In genomic region chr12:65879878-65880277, GRCh38 we compare ENCODE assay signal across 13 cellular contexts. TPM values are rescaled to one million over a fixed set of nuclear protein-coding genes. Genes with fewer than 3 reads are reported as not detected.
DNase-seq lines count a peak whose midpoint lies in the region; FAIRE-seq and TF ChIP-seq lines count a peak whose summit lies in the region.
"Had no signal": no experiment of that assay in that cellular context is flagged by ENCODE, and none has a peak within 500 bp of the region (broad histone marks: within the 10 kb centered on the region; RNA-seq: fewer than 3 reads in every experiment).

No MANE protein-coding gene starts in this region.

- peaks cover 50% of the 10 kb centered on the region for H3K4me1 ChIP-seq in HEK293 (ENCODE audit: control insufficient read depth, insufficient read depth, low read length)
- H3K4me1 ChIP-seq in spleen = peaks cover 5 to 30% (median 15%) of the 10 kb centered on the region in 6 donors

- POLR2A ChIA-PET in HEK293 (lab: Yijun Ruan, JAX) = no interaction called here

- DNase-seq in foreskin fibroblast (peak; percentile 74 to 82), type B pancreatic cell (ENCODE audit: extremely low spot score, unreplicated experiment) (no peak), ureter (ENCODE audit: low spot score) (no peak), KG1 (lab: John Stamatoyannopoulos, UW) (no peak), spleen (no peak)
- DNase-seq: activated B cell treated with CpG ODN at 0.5 μM for 24 hours; NCI-H1694; Peyer's patch; stimulated activated CD4-positive, alpha-beta T cell treated with anti-CD3 and anti-CD28 coated beads, Interleukin-15, amount 100 ng/mL, for 24 hours; stimulated activated naive CD8-positive, alpha-beta T cell treated with anti-CD3 and anti-CD28 coated beads, Interleukin-15, Interleukin-2, amounts not matched to agents 100 U/mL and 50 U/mL, for 24 hours had no signal

- peaks cover 4% of the 10 kb centered on the region for H3K36me3 Mint-ChIP-seq in type B pancreatic cell

- H3K9me3 ChIP-seq in HEK293 (ENCODE audit: control insufficient read depth, insufficient read depth, low read depth, low read length) = no peaks in the 10 kb centered on the region
- H3K9me3 ChIP-seq in spleen = no peaks in the 10 kb centered on the region
- H3K9me3 ChIP-seq: Peyer's patch had no signal

- WGBS in spleen, 5 donors = 18 to 25% (median 18%) methylated on average over 3 of the region's 3 CpGs

- CTCF ChIA-PET in HEK293 (lab: Yijun Ruan, JAX) = interaction anchor here (0.5 to 0.6 kb wide), 2 partner anchors 18 to 350 kb away, joined by 3 read pairs; no protein-coding TSS in a partner anchor

- H3K4me3 Mint-ChIP-seq in type B pancreatic cell = peak overlapping the region; percentile 66
- H3K4me3 Mint-ChIP-seq: activated B cell treated with CpG ODN at 0.5 μM for 24 hours; activated T-helper 1 cell treated with anti-CD3 and anti-CD28 coated beads, Interleukin-12 subunit alpha, Interleukin-12 subunit beta, Interleukin-2, Interleukin-4 antibody, amounts not matched to agents 30 ng/mL and 10 ng/mL and 1 ng/mL, durations not matched to agents 14 hours and 24 hours and 36 hours had no signal

- no peak for TF ChIP-seq CTCF in HEK293 (tag by site-specific recombination; IDR thresholded peaks at IDR 0.05)
- no peak for TF ChIP-seq CTCF in foreskin fibroblast (IDR thresholded peaks at IDR 0.05; ENCODE audit: low read depth, low read length)
- TF ChIP-seq CTCF in type B pancreatic cell (conservative IDR thresholded peaks at IDR 0.05) = no peak
- no peak for TF ChIP-seq CTCF in spleen (IDR thresholded peaks at IDR 0.05 in 8 of 11, conservative IDR thresholded peaks at IDR 0.05 in 3 of 11)

- intact Hi-C loops in spleen (cut with DNase I; ENCODE audit: low total_unique reads) = no loop called here

- TF ChIP-seq POLR2A in spleen (IDR thresholded peaks at IDR 0.05) = no peak

- H3K4me1 Mint-ChIP-seq in type B pancreatic cell (ENCODE audit: unreplicated experiment) = peaks cover 56% of the 10 kb centered on the region

- no peak overlapping the region for H3K27ac Mint-ChIP-seq in type B pancreatic cell
- H3K27ac Mint-ChIP-seq: activated B cell treated with CpG ODN at 0.5 μM for 24 hours; activated T-helper 1 cell treated with anti-CD3 and anti-CD28 coated beads, Interleukin-12 subunit alpha, Interleukin-12 subunit beta, Interleukin-2, Interleukin-4 antibody, amounts not matched to agents 30 ng/mL and 10 ng/mL and 1 ng/mL, durations not matched to agents 14 hours and 24 hours and 36 hours had no signal

- peaks cover 9% of the 10 kb centered on the region for H3K27me3 Mint-ChIP-seq in type B pancreatic cell

- H3K36me3 ChIP-seq in HEK293 (ENCODE audit: control insufficient read depth in 2 of 2, insufficient read depth in 1 of 2, low read length in 2 of 2) = no peaks in the 10 kb centered on the region
- H3K36me3 ChIP-seq in spleen = no peaks in the 10 kb centered on the region
- H3K36me3 ChIP-seq: Peyer's patch had no signal

- no peak overlapping the region for H3K4me3 ChIP-seq in HEK293 (ENCODE audit: low read depth, low read length)
- H3K4me3 ChIP-seq in foreskin fibroblast (ENCODE audit: low read depth in 1 of 2, low read length in 2 of 2) = peak overlapping the region in 1 of 2 donors; percentile 56
- H3K4me3 ChIP-seq in spleen = no peak overlapping the region
- H3K4me3 ChIP-seq: Peyer's patch had no signal

- H3K9me3 Mint-ChIP-seq in type B pancreatic cell = no peaks in the 10 kb centered on the region
- H3K9me3 Mint-ChIP-seq: activated B cell treated with CpG ODN at 0.5 μM for 24 hours; activated T-helper 1 cell treated with anti-CD3 and anti-CD28 coated beads, Interleukin-12 subunit alpha, Interleukin-12 subunit beta, Interleukin-2, Interleukin-4 antibody, amounts not matched to agents 30 ng/mL and 10 ng/mL and 1 ng/mL, durations not matched to agents 14 hours and 24 hours and 36 hours had no signal

- FAIRE-seq in TTC549 (lab: Jason Lieb, UNC) = peak; percentile 91

- H3K27ac ChIP-seq in HEK293 (ENCODE audit: extremely low read depth, low read depth, low read length) (no peak overlapping the region), spleen (no peak overlapping the region)
- H3K27ac ChIP-seq: Peyer's patch had no signal

- peaks cover 0 to 41% (median 10%) of the 10 kb centered on the region in 7 donors for H3K27me3 ChIP-seq in spleen (replicated peaks in 1 of 7)
- H3K27me3 ChIP-seq: Peyer's patch had no signal

TF ChIP-seq in HEK293, 187 proteins besides CTCF, POLR2A, EP300 and RAD21 (continues in another document):
- TF ChIP-seq ZNF585B (tag by site-specific recombination; IDR thresholded peaks at IDR 0.05) = no peak
- peak; percentile 95 for TF ChIP-seq WT1 (tag by site-specific recombination; IDR thresholded peaks at IDR 0.05)
- no peak for TF ChIP-seq ZNF16 (tag by site-specific recombination; IDR thresholded peaks at IDR 0.05; ENCODE audit: low read depth)
- no peak for TF ChIP-seq ZSCAN16 (tag by site-specific recombination; IDR thresholded peaks at IDR 0.05)
- no peak for TF ChIP-seq ZNF645 (tag by site-specific recombination; IDR thresholded peaks at IDR 0.05)
- TF ChIP-seq ZEB2 (tag by site-specific recombination; IDR thresholded peaks at IDR 0.05) = peak; percentile 80
- TF ChIP-seq, protein P1, sequence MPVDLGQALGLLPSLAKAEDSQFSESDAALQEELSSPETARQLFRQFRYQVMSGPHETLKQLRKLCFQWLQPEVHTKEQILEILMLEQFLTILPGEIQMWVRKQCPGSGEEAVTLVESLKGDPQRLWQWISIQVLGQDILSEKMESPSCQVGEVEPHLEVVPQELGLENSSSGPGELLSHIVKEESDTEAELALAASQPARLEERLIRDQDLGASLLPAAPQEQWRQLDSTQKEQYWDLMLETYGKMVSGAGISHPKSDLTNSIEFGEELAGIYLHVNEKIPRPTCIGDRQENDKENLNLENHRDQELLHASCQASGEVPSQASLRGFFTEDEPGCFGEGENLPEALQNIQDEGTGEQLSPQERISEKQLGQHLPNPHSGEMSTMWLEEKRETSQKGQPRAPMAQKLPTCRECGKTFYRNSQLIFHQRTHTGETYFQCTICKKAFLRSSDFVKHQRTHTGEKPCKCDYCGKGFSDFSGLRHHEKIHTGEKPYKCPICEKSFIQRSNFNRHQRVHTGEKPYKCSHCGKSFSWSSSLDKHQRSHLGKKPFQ (tag by site-specific recombination; IDR thresholded peaks at IDR 0.05) = peak; percentile 51; the same call in 1 of the 2 replicates
- TF ChIP-seq, protein P2, sequence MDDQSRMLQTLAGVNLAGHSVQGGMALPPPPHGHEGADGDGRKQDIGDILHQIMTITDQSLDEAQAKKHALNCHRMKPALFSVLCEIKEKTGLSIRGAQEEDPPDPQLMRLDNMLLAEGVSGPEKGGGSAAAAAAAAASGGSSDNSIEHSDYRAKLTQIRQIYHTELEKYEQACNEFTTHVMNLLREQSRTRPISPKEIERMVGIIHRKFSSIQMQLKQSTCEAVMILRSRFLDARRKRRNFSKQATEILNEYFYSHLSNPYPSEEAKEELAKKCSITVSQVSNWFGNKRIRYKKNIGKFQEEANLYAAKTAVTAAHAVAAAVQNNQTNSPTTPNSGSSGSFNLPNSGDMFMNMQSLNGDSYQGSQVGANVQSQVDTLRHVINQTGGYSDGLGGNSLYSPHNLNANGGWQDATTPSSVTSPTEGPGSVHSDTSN (CRISPR knock-in tag; IDR thresholded peaks at IDR 0.05) = no peak
- no peak for TF ChIP-seq ZNF248 (tag by site-specific recombination; IDR thresholded peaks at IDR 0.05)
- no peak for TF ChIP-seq ZNF324 (tag by site-specific recombination; IDR thresholded peaks at IDR 0.05)
- TF ChIP-seq ZNF366 (tag by site-specific recombination; conservative IDR thresholded peaks at IDR 0.05) = peak; percentile 70
- TF ChIP-seq ZNF121 (tag by site-specific recombination; IDR thresholded peaks at IDR 0.05) = no peak
- TF ChIP-seq ZBTB20 (tag by site-specific recombination; IDR thresholded peaks at IDR 0.05) = no peak
- no peak for TF ChIP-seq ZFP3 (tag by site-specific recombination; IDR thresholded peaks at IDR 0.05; ENCODE audit: low read depth)
- TF ChIP-seq ZNF777 (tag by site-specific recombination; IDR thresholded peaks at IDR 0.05; ENCODE audit: borderline replicate concordance) = no peak
- 0 out of 2 replicates have a peak, but pooled peaks have one; percentile 11 for TF ChIP-seq ZNF654 (tag by site-specific recombination; IDR thresholded peaks at IDR 0.05; ENCODE audit: low read depth)
- TF ChIP-seq ZNF514 (tag by site-specific recombination; IDR thresholded peaks at IDR 0.05) = no peak
- peak; percentile 93 for TF ChIP-seq ZNF362 (tag by site-specific recombination; IDR thresholded peaks at IDR 0.05)

RNA-seq across cellular contexts. Expression of gene HMGA2, which starts 55.6 kb away (rescaled TPM):
- 31.1 and 247 TPM in 2 replicates for total RNA-seq in type B pancreatic cell (ENCODE audit: low replicate concordance)
- not detected for total RNA-seq in ureter
- under 1 TPM in 2 of 7 donors, not detected in 5; 0.09 to 0.30 TPM for total RNA-seq in spleen
- polyA plus RNA-seq in spleen = under 1 TPM in 2 of 3 donors, not detected in 1; 0.03 to 0.06 TPM
- total RNA-seq: activated B cell treated with CpG ODN at 0.5 μM for 24 hours had no signal

Comparison
In these comparisons a context has a peak if more than half of its experiments do, and no peak if none do; other contexts are left out.
1. DNase-seq: peak in foreskin fibroblast (2 of 2); none in type B pancreatic cell (single experiment), ureter (single experiment), KG1 (single experiment) and spleen (single experiment).
2. RNA of gene HMGA2, which starts 55.6 kb away (total RNA-seq): 31.1 to 247 TPM in type B pancreatic cell; not detected in ureter (single experiment) and 0.09 to 0.30 TPM in spleen; every median in the first group is over 10 times any median in the second.